12 cellular contexts compared by ENCODE assay signal in genomic region chr12:124539084-124540041, GRCh38. TPM values are rescaled to one million over a fixed set of nuclear protein-coding genes. Genes with fewer than 3 reads are reported as not detected.
DNase-seq lines count a peak whose midpoint lies in the region; FAIRE-seq and TF ChIP-seq lines count a peak whose summit lies in the region.
"Had no signal": no experiment of that assay in that cellular context is flagged by ENCODE, and none has a peak within 500 bp of the region (broad histone marks: within the 10 kb centered on the region; RNA-seq: fewer than 3 reads in every experiment).

No MANE protein-coding gene starts in this region.

- peak overlapping the region in 7 of 8 donors; percentile 24 to 89 (median 54) for H3K27ac Mint-ChIP-seq in CD8-positive, alpha-beta memory T cell
- H3K27ac Mint-ChIP-seq in glutamatergic neuron (ENCODE audit: unreplicated experiment), result peak overlapping the region; percentile 85

- H3K4me3 Mint-ChIP-seq in CD8-positive, alpha-beta memory T cell, result peak overlapping the region in 1 of 7 donors; percentile 32
- H3K4me3 Mint-ChIP-seq in glutamatergic neuron (ENCODE audit: unreplicated experiment), result peak overlapping the region; percentile 25

- peaks cover 0 to 11% (median 0%) of the 10 kb centered on the region in 3 donors for H3K36me3 Mint-ChIP-seq in CD8-positive, alpha-beta memory T cell
- H3K36me3 Mint-ChIP-seq in glutamatergic neuron (ENCODE audit: unreplicated experiment), result peaks cover 4% of the 10 kb centered on the region

- DNase-seq in CD8-positive, alpha-beta memory T cell, result no peak
- DNase-seq in glutamatergic neuron, result no peak
- DNase-seq in midbrain (lab: John Stamatoyannopoulos, UW), result no peak
- no peak for DNase-seq in NCI-H524 (lab: John Stamatoyannopoulos, UW)
- DNase-seq in posterior vena cava (ENCODE audit: low spot score), result no peak
- DNase-seq in GM19239 (ENCODE audit: insufficient read length, low spot score), result no peak
- DNase-seq: activated CD4-positive, alpha-beta T cell treated with anti-CD3 and anti-CD28 coated beads for 1 hour; activated naive CD4-positive, alpha-beta T cell treated with Interleukin-2 at 50 U/mL for 16 hours had no signal

- no peak for FAIRE-seq in GM19239 (lab: Jason Lieb, UNC)
- FAIRE-seq: endometrium had no signal

- H3K9ac ChIP-seq in rectal smooth muscle tissue (ENCODE audit: low read length), result no peak overlapping the region

- no peak for TF ChIP-seq CTCF in glutamatergic neuron (IDR thresholded peaks at IDR 0.05; ENCODE audit: partially characterized antibody, unreplicated experiment)

- CTCF ChIA-PET in CD8-positive, alpha-beta memory T cell (lab: Charles Lee), result no interaction called here

- POLR2A ChIA-PET in CD8-positive, alpha-beta memory T cell (lab: Charles Lee), result no interaction called here

- H3K36me3 ChIP-seq in CD8-positive, alpha-beta memory T cell (ENCODE audit: insufficient read depth, low read length), result no peaks in the 10 kb centered on the region
- H3K36me3 ChIP-seq in rectal smooth muscle tissue (ENCODE audit: control insufficient read depth, insufficient read depth, low read length), result no peaks in the 10 kb centered on the region
- H3K36me3 ChIP-seq: neutrophil had no signal

- H3K27me3 Mint-ChIP-seq in CD8-positive, alpha-beta memory T cell, result no peaks in the 10 kb centered on the region
- H3K27me3 Mint-ChIP-seq in glutamatergic neuron (ENCODE audit: unreplicated experiment), result peaks cover 13% of the 10 kb centered on the region

- peaks cover 33% of the 10 kb centered on the region for H3K4me1 ChIP-seq in CD8-positive, alpha-beta memory T cell (ENCODE audit: insufficient read depth, low read length)
- peaks cover 44% of the 10 kb centered on the region for H3K4me1 ChIP-seq in rectal smooth muscle tissue (ENCODE audit: control insufficient read depth, insufficient read depth, low read length)

- peaks cover 10 to 71% (median 27%) of the 10 kb centered on the region in 3 donors for H3K4me1 Mint-ChIP-seq in CD8-positive, alpha-beta memory T cell
- peaks cover 25% of the 10 kb centered on the region for H3K4me1 Mint-ChIP-seq in glutamatergic neuron (ENCODE audit: low read depth, unreplicated experiment)

- H3K27me3 ChIP-seq in CD8-positive, alpha-beta memory T cell (ENCODE audit: insufficient read depth, low read length, poor library complexity, severe bottlenecking), result no peaks in the 10 kb centered on the region
- no peaks in the 10 kb centered on the region for H3K27me3 ChIP-seq in rectal smooth muscle tissue (ENCODE audit: control insufficient read depth, insufficient read depth, low read length)

- intact Hi-C loops in posterior vena cava (cut with DNase I), result no loop called here

- H3K9me3 ChIP-seq in CD8-positive, alpha-beta memory T cell (ENCODE audit: low read length), result no peaks in the 10 kb centered on the region
- H3K9me3 ChIP-seq: neutrophil had no signal

- no peaks in the 10 kb centered on the region for H3K9me3 Mint-ChIP-seq in CD8-positive, alpha-beta memory T cell
- peaks cover 2% of the 10 kb centered on the region for H3K9me3 Mint-ChIP-seq in glutamatergic neuron (ENCODE audit: unreplicated experiment)

- no peak overlapping the region for H3K4me3 ChIP-seq in CD8-positive, alpha-beta memory T cell (ENCODE audit: low read length)
- no peak overlapping the region for H3K4me3 ChIP-seq in rectal smooth muscle tissue (ENCODE audit: low read length)

- H3K27ac ChIP-seq in CD8-positive, alpha-beta memory T cell (ENCODE audit: low read depth, low read length), result no peak overlapping the region
- H3K27ac ChIP-seq in rectal smooth muscle tissue (ENCODE audit: low read depth, low read length), result peak overlapping the region; percentile 4
- H3K27ac ChIP-seq: neutrophil had no signal

TF ChIP-seq in PFSK-1, 5 proteins besides CTCF, POLR2A, EP300 and RAD21:
- TF ChIP-seq TAF1 (IDR thresholded peaks at IDR 0.05; ENCODE audit: borderline replicate concordance, insufficient read depth, low read length), result no peak
- TF ChIP-seq FOXP2 (optimal IDR thresholded peaks at IDR 0.05; ENCODE audit: borderline replicate concordance, extremely low read depth, extremely low read length, insufficient read depth), result peak; percentile 3

RNA-seq across cellular contexts. Expression of gene NCOR2, which starts 28.0 kb away (rescaled TPM):
- 10 to 100 TPM; 96.6 to 97.4 TPM for total RNA-seq in CD8-positive, alpha-beta memory T cell
- polyA plus RNA-seq in CD8-positive, alpha-beta memory T cell, result 16.7 TPM
- 220 TPM for polyA plus RNA-seq in PFSK-1 (2012; ENCODE audit: insufficient read length, low read depth)
- 360 TPM for total RNA-seq in glutamatergic neuron (ENCODE audit: unreplicated experiment)
- total RNA-seq in posterior vena cava, result 100 to 1,000 TPM; 210 to 279 TPM
